Comparison of ENCODE assay signal across 17 cellular contexts in the genomic region with DNA sequence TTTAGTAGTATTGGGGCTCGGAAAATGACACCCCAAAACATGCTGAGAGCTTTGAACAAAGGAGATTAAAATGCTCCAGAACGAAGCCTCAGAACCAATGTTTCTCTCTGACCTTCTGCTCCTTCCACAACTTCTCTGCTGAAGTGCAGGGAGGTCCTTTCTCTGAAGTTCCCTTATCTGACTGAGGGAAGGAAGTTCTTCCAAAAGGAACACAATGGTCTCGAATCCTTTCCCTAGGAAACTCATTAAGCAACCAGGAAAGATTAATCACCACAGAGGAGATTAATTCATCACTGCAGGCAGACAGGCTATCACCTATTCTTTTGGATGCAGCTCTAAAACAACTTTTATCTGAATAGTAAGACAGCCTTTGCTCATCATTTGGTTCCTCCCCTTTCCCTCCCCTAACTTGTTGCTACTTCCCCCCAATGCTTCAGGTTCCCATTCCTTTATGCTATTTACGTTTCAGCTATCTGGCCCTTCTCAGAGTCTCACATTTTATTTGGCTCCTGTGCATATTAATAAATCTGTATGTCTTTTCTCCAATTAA. TPM values are rescaled to one million over a fixed set of nuclear protein-coding genes. Genes with fewer than 3 reads are reported as not detected.
"Had no signal": no experiment of that assay in that cellular context is flagged by ENCODE, and none has a peak within 500 bp of the region (broad histone marks: within the 10 kb centered on the region; RNA-seq: fewer than 3 reads in every experiment).

No MANE protein-coding gene starts in this region.

- H3K4me1 Mint-ChIP-seq: naive B cell had no signal

- FAIRE-seq: colon had no signal

- H3K27me3 ChIP-seq: gastrocnemius medialis, sigmoid colon had no signal

- H3K27ac Mint-ChIP-seq: dendritic cell treated with granulocyte-macrophage colony-stimulating factor and Interleukin-4, amounts not matched to agents 40 ng/mL and 50 ng/mL, for 4 days; nephron had no signal

- DNase-seq: cerebellar nuclear complex; gastrocnemius medialis; islet precursor cell; lower lobe of right lung; mesenchymal stem cell; naive B cell; psoas muscle; sigmoid colon; stimulated activated CD4-positive, alpha-beta T cell treated with anti-CD3 and anti-CD28 coated beads, Interleukin-2, amount 100 ng/mL, for 24 hours; stimulated activated CD4-positive, alpha-beta T cell treated with anti-CD3 and anti-CD28 coated beads, Interleukin-4, amount 100 ng/mL, for 4 hours; stimulated activated naive CD4-positive, alpha-beta T cell; trophoblast cell had no signal

- H3K4me1 ChIP-seq: gastrocnemius medialis, lower lobe of right lung, psoas muscle, sigmoid colon had no signal

- H3K4me3 Mint-ChIP-seq: dendritic cell treated with granulocyte-macrophage colony-stimulating factor and Interleukin-4, amounts not matched to agents 40 ng/mL and 50 ng/mL, for 4 days; naive B cell; nephron had no signal

- H3K4me3 ChIP-seq: gastrocnemius medialis, lower lobe of right lung, psoas muscle, sigmoid colon, skin epidermis had no signal

- H3K27ac ChIP-seq: gastrocnemius medialis, lower lobe of right lung, psoas muscle, sigmoid colon, skin epidermis had no signal

- H3K27me3 Mint-ChIP-seq: dendritic cell treated with granulocyte-macrophage colony-stimulating factor and Interleukin-4, amounts not matched to agents 40 ng/mL and 50 ng/mL, for 4 days; naive B cell had no signal

RNA-seq across cellular contexts. Expression of gene WDR49, which starts 18.2 kb away (rescaled TPM):
- total RNA-seq: left lobe of liver had no signal
